Comparison of ENCODE assay signal across 21 cellular contexts in the genomic region with DNA sequence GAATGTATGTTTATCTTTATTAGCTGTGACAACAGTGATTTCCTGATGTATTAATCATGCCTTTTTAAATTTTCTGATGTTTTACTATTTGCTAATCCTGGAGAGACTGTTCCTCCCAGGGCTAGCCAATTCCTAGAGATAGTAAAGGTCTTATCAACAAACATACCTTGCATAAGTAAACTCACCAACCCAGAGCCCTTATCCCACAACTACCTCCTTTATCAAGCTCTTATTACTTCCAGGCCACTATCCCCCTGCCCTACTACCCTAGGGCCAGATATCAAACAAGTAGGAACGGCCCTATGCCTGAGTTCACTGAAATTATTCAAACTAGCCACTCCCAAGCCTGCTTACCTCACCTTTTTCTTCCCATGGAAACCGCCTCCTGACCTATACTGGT. TPM values are rescaled to one million over a fixed set of nuclear protein-coding genes. Genes with fewer than 3 reads are reported as not detected.
"Had no signal": no experiment of that assay in that cellular context is flagged by ENCODE, and none has a peak within 500 bp of the region (broad histone marks: within the 10 kb centered on the region; RNA-seq: fewer than 3 reads in every experiment).

No MANE protein-coding gene starts in this region.

- H3K27me3 ChIP-seq: MG63, SJSA1 had no signal

- DNase-seq: KBM-7, MG63, NCI-H1092, NCI-H1105 treated with DMSO at 0.1 percent for 48 hours, NCI-H1417 treated with DMSO at 0.1 percent for 48 hours, NCI-H146, NCI-H1694 treated with DMSO at 0.1 percent for 48 hours, NCI-H1930, NCI-H2081, NCI-H2107, NCI-H2227 treated with DMSO at 0.1 percent for 48 hours, NCI-H524, NCI-H526 treated with DMSO at 0.1 percent for 48 hours, NCI-H774, Right ventricle myocardium superior, RPMI8226, SIG-M5 had no signal

- H3K27ac ChIP-seq: HL-60, SJSA1, SK-N-MC had no signal

- H3K36me3 ChIP-seq: MG63 had no signal

- H3K4me3 ChIP-seq: MG63, SJSA1, SK-N-MC had no signal

- H3K4me1 ChIP-seq: SJSA1 had no signal

RNA-seq across cellular contexts. Expression of a gene that starts 58.2 kb away (rescaled TPM):
- total RNA-seq: LHCN-M2, SJSA1 had no signal
